Comparison of ENCODE assay signal across 17 cellular contexts in the genomic region with DNA sequence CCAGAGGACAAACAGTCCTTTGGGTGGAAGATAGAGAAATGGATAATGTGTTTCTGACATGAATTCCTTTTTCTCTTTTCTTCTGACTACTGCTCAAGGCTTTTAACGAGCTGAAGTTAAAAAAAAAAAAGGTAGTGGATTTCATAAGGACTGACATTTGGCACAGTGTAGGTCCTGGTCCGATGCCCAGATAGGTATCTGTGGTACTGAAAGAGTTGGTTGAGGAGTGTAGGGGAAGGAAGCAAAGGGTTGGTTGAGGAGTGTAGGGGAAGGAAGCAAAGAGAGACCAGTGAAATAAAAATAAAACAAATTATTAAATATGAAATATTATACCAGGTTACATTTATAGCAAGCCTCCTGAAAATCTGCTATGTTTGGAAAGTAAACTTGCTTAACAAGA. TPM values are rescaled to one million over a fixed set of nuclear protein-coding genes. Genes with fewer than 3 reads are reported as not detected.
DNase-seq lines count a peak whose midpoint lies in the region; ATAC-seq and TF ChIP-seq lines count a peak whose summit lies in the region.
"Had no signal": no experiment of that assay in that cellular context is flagged by ENCODE, and none has a peak within 500 bp of the region (broad histone marks: within the 10 kb centered on the region; RNA-seq: fewer than 3 reads in every experiment).

No MANE protein-coding gene starts in this region.

- POLR2A ChIA-PET in Panc1 (lab: Charles Lee) = interaction anchor here (0.6 kb wide), 1 partner anchor 10 kb away, joined by 19 read pairs; no protein-coding TSS in a partner anchor

- intact Hi-C loops in Panc1 (cut with micrococcal nuclease; ENCODE audit: unreplicated experiment) = no loop called here
- intact Hi-C loops in esophagus squamous epithelium (cut with DNase I) = no loop called here
- intact Hi-C loops in mucosa of descending colon (cut with DNase I, micrococcal nuclease) = loop anchor here in 1 of 2 donors (5.0 kb wide), 1 partner anchor 115 kb away; no protein-coding TSS in a partner anchor

- in situ Hi-C loops in Panc1 (cut with HindIII; ENCODE audit: low pct_unique_long_range_greater_than_20kb, low sequenced_read_pairs) = no loop called here

- no peak overlapping the region for H3K4me3 ChIP-seq in Panc1 (ENCODE audit: low read depth in 2 of 2, low read length in 2 of 2)
- no peak overlapping the region for H3K4me3 ChIP-seq in esophagus squamous epithelium
- H3K4me3 ChIP-seq in mucosa of descending colon = no peak overlapping the region
- H3K4me3 ChIP-seq in tibial nerve = no peak overlapping the region
- H3K4me3 ChIP-seq: ovary had no signal

- H3K4me1 ChIP-seq in Panc1 (ENCODE audit: control insufficient read depth, insufficient read depth, low read length) = peaks cover 14% of the 10 kb centered on the region; the same call in 1 of the 2 replicates
- peaks cover 0 to 44% (median 11%) of the 10 kb centered on the region in 3 donors for H3K4me1 ChIP-seq in esophagus squamous epithelium
- H3K4me1 ChIP-seq in mucosa of descending colon (ENCODE audit: low read depth) = peaks cover 14% of the 10 kb centered on the region
- H3K4me1 ChIP-seq in tibial nerve = peaks cover 0 to 86% (median 28%) of the 10 kb centered on the region in 4 donors

- TF ChIP-seq POLR2A in esophagus squamous epithelium (IDR thresholded peaks at IDR 0.05) = no peak
- TF ChIP-seq POLR2A in tibial nerve (IDR thresholded peaks at IDR 0.05) = no peak

- H3K9me3 ChIP-seq in Panc1 (ENCODE audit: control insufficient read depth, insufficient read depth, low read depth, low read length) = no peaks in the 10 kb centered on the region
- no peaks in the 10 kb centered on the region for H3K9me3 ChIP-seq in esophagus squamous epithelium
- H3K9me3 ChIP-seq in mucosa of descending colon = no peaks in the 10 kb centered on the region
- no peaks in the 10 kb centered on the region for H3K9me3 ChIP-seq in tibial nerve
- H3K9me3 ChIP-seq: ovary had no signal

- peaks cover 11% of the 10 kb centered on the region; the same call in 1 of the 2 replicates for H3K36me3 ChIP-seq in Panc1 (ENCODE audit: control insufficient read depth, insufficient read depth, low read length)
- peaks cover 0 to 15% (median 0%) of the 10 kb centered on the region in 3 donors for H3K36me3 ChIP-seq in esophagus squamous epithelium
- H3K36me3 ChIP-seq in mucosa of descending colon (ENCODE audit: low read depth) = no peaks in the 10 kb centered on the region
- peaks cover 0 to 13% (median 0%) of the 10 kb centered on the region in 3 donors for H3K36me3 ChIP-seq in tibial nerve
- H3K36me3 ChIP-seq: ovary had no signal

- CTCF ChIA-PET in Panc1 (lab: Charles Lee) = no interaction called here

- 19 to 35% methylated on average over 2 of the region's 2 CpGs for WGBS in esophagus squamous epithelium, 2 donors
- WGBS in tibial nerve, 2 donors = 29 to 30% methylated on average over 2 of the region's 2 CpGs

- H3K27ac ChIP-seq in Panc1 (ENCODE audit: low read length) (peak overlapping the region; percentile 5; the same call in 1 of the 2 replicates), esophagus squamous epithelium (peak overlapping the region in 3 of 4 donors; percentile 36 to 51 (median 47)), tibial nerve (peak overlapping the region; percentile 6 to 86 (median 58))

- no peak for TF ChIP-seq CTCF in Panc1 (IDR thresholded peaks at IDR 0.05)
- no peak for TF ChIP-seq CTCF in esophagus squamous epithelium (IDR thresholded peaks at IDR 0.05)
- TF ChIP-seq CTCF in mucosa of descending colon (IDR thresholded peaks at IDR 0.05) = no peak
- no peak for TF ChIP-seq CTCF in tibial nerve (IDR thresholded peaks at IDR 0.05)

- DNase-seq in Panc1 (ENCODE audit: low read depth, low spot score) (no peak), esophagus squamous epithelium (lab: John Stamatoyannopoulos, UW) (no peak), mucosa of descending colon (no peak), tibial nerve (ENCODE audit: low spot score in 2 of 2) (peak in 1 of 2 donors; percentile 20), NCI-H1105 (lab: John Stamatoyannopoulos, UW) (no peak), NOMO-1 treated with DMSO at 0.1 percent for 48 hours (lab: John Stamatoyannopoulos, UW; ENCODE audit: unreplicated experiment) (no peak)
- DNase-seq: activated B cell treated with CpG ODN at 0.5 μM for 24 hours; amygdala; C1 segment of cervical spinal cord; effector memory CD4-positive, alpha-beta T cell; glutamatergic neuron; NCI-H748 treated with DMSO at 0.1 percent for 48 hours; stimulated activated CD4-positive, alpha-beta T cell treated with anti-CD3 and anti-CD28 coated beads, Interleukin-2, amount 100 ng/mL, for 48 hours; stimulated activated naive B cell treated with anti-CD40 and anti-IgM and Interleukin-4, amounts not matched to agents 10 μg/mL and 1 μg/mL and 100 μg/mL, for 72 hours had no signal

- TF ChIP-seq EP300 in tibial nerve (IDR thresholded peaks at IDR 0.05) = no peak

- ATAC-seq in Panc1 (no peak; the same call in 1 of the 2 replicates), mucosa of descending colon (peak; percentile 40), GM21423 (IDR thresholded peaks at IDR 0.05; ENCODE audit: unreplicated experiment) (no peak), HG02678 (IDR thresholded peaks at IDR 0.05; ENCODE audit: unreplicated experiment) (no peak)
- ATAC-seq: stimulated activated naive B cell treated with anti-CD40 and anti-IgM and Interleukin-4, amounts not matched to agents 10 μg/mL and 1 μg/mL and 100 μg/mL, for 72 hours had no signal

- no peaks in the 10 kb centered on the region for H3K27me3 ChIP-seq in Panc1 (ENCODE audit: control insufficient read depth, insufficient read depth, low read length)
- no peaks in the 10 kb centered on the region for H3K27me3 ChIP-seq in esophagus squamous epithelium
- no peaks in the 10 kb centered on the region for H3K27me3 ChIP-seq in tibial nerve
- H3K27me3 ChIP-seq: ovary had no signal

- no TSS peak for BruUV-seq in Panc1 (replicated peaks; lab: Mats Ljungman, UMichigan)

RNA-seq across cellular contexts. Expression of a gene that starts 11.8 kb away (rescaled TPM):
- total RNA-seq in Panc1 (2021; ENCODE audit: unreplicated experiment) (122 TPM), esophagus squamous epithelium (100 to 1,000 TPM in 1 of 4 donors, 10 to 100 TPM in 3; 43.8 to 148 (median 69.8) TPM), mucosa of descending colon (100 to 1,000 TPM in 1 of 3 donors, 10 to 100 TPM in 2; 88.9 to 107 (median 94.0) TPM), tibial nerve (100 to 1,000 TPM; 279 to 370 (median 307) TPM)
- polyA plus RNA-seq in Panc1 (2012; ENCODE audit: insufficient read length) = 52.1 TPM

Comparison
In these comparisons a context has a peak if more than half of its experiments do, and no peak if none do; other contexts are left out.
1. H3K27ac ChIP-seq: peak in every context shown above with its lines; median percentile 58 in tibial nerve; 47 in esophagus squamous epithelium; 5 in Panc1.